1 cellular context compared by ENCODE assay signal in genomic region chr17:62094175-62094574, GRCh38.
TF ChIP-seq lines count a peak whose summit lies in the region.

No MANE protein-coding gene starts in this region.

TF ChIP-seq in SK-N-SH, 30 proteins besides CTCF, POLR2A, EP300 and RAD21 (continued from another document):
- TF ChIP-seq SMC3 (IDR thresholded peaks at IDR 0.05; ENCODE audit: low read depth, low read length) (no peak), GATA2 (CRISPR knock-in tag; IDR thresholded peaks at IDR 0.05) (no peak), MEF2A (IDR thresholded peaks at IDR 0.05; ENCODE audit: borderline replicate concordance, low read depth) (no peak), JUND (IDR thresholded peaks at IDR 0.05) (no peak), NFIC (IDR thresholded peaks at IDR 0.05; ENCODE audit: borderline replicate concordance) (no peak)
